In the genomic region with DNA sequence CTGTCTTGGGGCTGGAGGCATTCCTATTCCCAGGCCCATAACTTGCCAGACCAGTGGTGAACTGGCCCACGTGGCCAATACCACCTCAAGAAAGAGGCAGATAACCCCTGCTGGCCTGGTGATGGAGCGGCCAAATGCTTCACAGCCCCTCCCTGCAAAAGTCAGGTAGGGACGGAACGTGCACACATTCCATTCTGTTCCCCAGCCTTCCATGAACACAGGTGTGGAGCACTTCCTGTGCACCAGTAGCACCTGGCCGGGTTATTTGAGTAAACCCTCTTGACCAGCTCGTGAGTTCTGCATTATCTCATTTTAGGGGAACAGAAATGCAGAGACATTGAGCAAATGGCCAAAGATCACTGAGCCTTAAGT, we compare ENCODE assay signal across 22 cellular contexts.
DNase-seq lines count a peak whose midpoint lies in the region; ATAC-seq, FAIRE-seq and TF ChIP-seq lines count a peak whose summit lies in the region.
"Had no signal": no experiment of that assay in that cellular context is flagged by ENCODE, and none has a peak within 500 bp of the region (broad histone marks: within the 10 kb centered on the region; RNA-seq: fewer than 3 reads in every experiment).

No MANE protein-coding gene starts in this region.

- POLR2A ChIA-PET in HepG2 (lab: Yijun Ruan, JAX) = no interaction called here

- no peaks in the 10 kb centered on the region for H3K27me3 Mint-ChIP-seq in stimulated activated naive B cell treated with anti-CD40 and anti-IgM and Interleukin-4, amounts not matched to agents 10 μg/mL and 1 μg/mL and 100 μg/mL, for 72 hours
- H3K27me3 Mint-ChIP-seq: CD4-positive, CD25-positive, alpha-beta regulatory T cell had no signal

- H3K27ac ChIP-seq in HepG2 (ENCODE audit: extremely low read length, insufficient read depth, low read length) (no peak overlapping the region), stomach (peak overlapping the region in 2 of 5 donors; percentile 13 to 38)
- H3K27ac ChIP-seq: SJCRH30 had no signal

- no peaks in the 10 kb centered on the region for H3K27me3 ChIP-seq in HepG2 (ENCODE audit: control insufficient read depth in 1 of 2, insufficient read depth in 2 of 2, low read length in 2 of 2)
- H3K27me3 ChIP-seq in stomach = no peaks in the 10 kb centered on the region
- H3K27me3 ChIP-seq: MG63, SJCRH30 had no signal

- no peaks in the 10 kb centered on the region for H4K20me1 ChIP-seq in HepG2 (ENCODE audit: insufficient read depth, low read length)

- BruUV-seq in HepG2 (replicated peaks; lab: Mats Ljungman, UMichigan) = no TSS peak

- no peak overlapping the region for H2AFZ ChIP-seq in HepG2 (ENCODE audit: low read length)

- H3K9ac ChIP-seq in HepG2 (ENCODE audit: insufficient read depth, low read depth, low read length) = no peak overlapping the region

- peaks cover 45 to 68% of the 10 kb centered on the region in 2 experiments for H3K36me3 ChIP-seq in HepG2 (replicated peaks in 1 of 2; ENCODE audit: control insufficient read depth in 1 of 2, insufficient read depth in 2 of 2, low read length in 2 of 2)
- H3K36me3 ChIP-seq in stomach = peaks cover 0 to 20% (median 15%) of the 10 kb centered on the region in 4 donors
- H3K36me3 ChIP-seq: MG63, SJCRH30 had no signal

- no peaks in the 10 kb centered on the region for H3K36me3 Mint-ChIP-seq in stimulated activated naive B cell treated with anti-CD40 and anti-IgM and Interleukin-4, amounts not matched to agents 10 μg/mL and 1 μg/mL and 100 μg/mL, for 72 hours

- no peak for TF ChIP-seq RAD21 in HepG2 (CRISPR knock-in tag; IDR thresholded peaks at IDR 0.05)

- no peaks in the 10 kb centered on the region for H3K4me1 Mint-ChIP-seq in stimulated activated naive B cell treated with anti-CD40 and anti-IgM and Interleukin-4, amounts not matched to agents 10 μg/mL and 1 μg/mL and 100 μg/mL, for 72 hours

- intact Hi-C loops in HepG2 (cut with micrococcal nuclease; ENCODE audit: unreplicated experiment) (no loop called here), stomach (cut with DNase I; ENCODE audit: low total_unique reads) (no loop called here)

- CTCF ChIA-PET in HepG2 (lab: Yijun Ruan, JAX; ENCODE audit: low intra/inter-chr PET ratio, low total read pairs) = no interaction called here

- H3K4me3 Mint-ChIP-seq in stimulated activated naive B cell treated with anti-CD40 and anti-IgM and Interleukin-4, amounts not matched to agents 10 μg/mL and 1 μg/mL and 100 μg/mL, for 72 hours = no peak overlapping the region
- H3K4me3 Mint-ChIP-seq: CD4-positive, CD25-positive, alpha-beta regulatory T cell had no signal

- WGBS in HepG2 (ENCODE audit: low lambda C conversion rate) = 92% methylated on average over 4 of the region's 6 CpGs
- 30 to 62% (median 44%) methylated on average over 6 of the region's 6 CpGs for WGBS in stomach, 5 donors

- no peaks in the 10 kb centered on the region for H3K79me2 ChIP-seq in HepG2 (ENCODE audit: insufficient read depth, low read length)

- no peaks in the 10 kb centered on the region for H3K9me3 Mint-ChIP-seq in stimulated activated naive B cell treated with anti-CD40 and anti-IgM and Interleukin-4, amounts not matched to agents 10 μg/mL and 1 μg/mL and 100 μg/mL, for 72 hours
- H3K9me3 Mint-ChIP-seq: CD4-positive, CD25-positive, alpha-beta regulatory T cell had no signal

- ATAC-seq in HepG2 = no peak
- ATAC-seq in stimulated activated naive B cell treated with anti-CD40 and anti-IgM and Interleukin-4, amounts not matched to agents 10 μg/mL and 1 μg/mL and 100 μg/mL, for 72 hours (replicated peaks) = no peak

- H3K4me1 ChIP-seq in HepG2 (ENCODE audit: insufficient read depth, low read length) (peaks cover 23% of the 10 kb centered on the region), stomach (peaks cover 11 to 40% (median 34%) of the 10 kb centered on the region in 4 donors)
- H3K4me1 ChIP-seq: SJCRH30 had no signal

- TF ChIP-seq POLR2A in HepG2 (IDR thresholded peaks at IDR 0.05; ENCODE audit: insufficient read depth in 1 of 2, low read depth in 2 of 2, low read length in 2 of 2) (no peak), stomach (IDR thresholded peaks at IDR 0.05) (no peak)

- H3K27ac Mint-ChIP-seq in stimulated activated naive B cell treated with anti-CD40 and anti-IgM and Interleukin-4, amounts not matched to agents 10 μg/mL and 1 μg/mL and 100 μg/mL, for 72 hours = no peak overlapping the region

- no peak for FAIRE-seq in HepG2 (lab: Jason Lieb, UNC)
- FAIRE-seq: G401.6, H54 had no signal

- H3K9me3 ChIP-seq in HepG2 (ENCODE audit: low read length) = no peaks in the 10 kb centered on the region
- H3K9me3 ChIP-seq in stomach = no peaks in the 10 kb centered on the region
- H3K9me3 ChIP-seq: MG63, SJCRH30 had no signal

- TF ChIP-seq CTCF in HepG2 (CRISPR knock-in tag; IDR thresholded peaks at IDR 0.05) (no peak), stomach (IDR thresholded peaks at IDR 0.05) (no peak), GM20000 (IDR thresholded peaks at IDR 0.05; ENCODE audit: extremely low read depth, missing control alignments) (no peak)

- no peak for TF ChIP-seq EP300 in HepG2 (IDR thresholded peaks at IDR 0.05; ENCODE audit: low read depth in 2 of 2, low read length in 2 of 2)
- no peak for TF ChIP-seq EP300 in HepG2 (CRISPR knock-in tag; IDR thresholded peaks at IDR 0.05; ENCODE audit: borderline replicate concordance)
- no peak for TF ChIP-seq EP300 in stomach (IDR thresholded peaks at IDR 0.05)

- in situ Hi-C loops in HepG2 (cut with HindIII; ENCODE audit: extremely low pct_ligation_motif_present, low pct_unique_long_range_greater_than_20kb) = no loop called here

- no peak overlapping the region for H3K4me2 ChIP-seq in HepG2 (ENCODE audit: low read depth, low read length)

- H3K4me3 ChIP-seq in HepG2 (replicated peaks in 1 of 3; ENCODE audit: insufficient read depth in 1 of 3, low read depth in 2 of 3, low read length in 3 of 3) = no peak overlapping the region
- no peak overlapping the region for H3K4me3 ChIP-seq in stomach
- H3K4me3 ChIP-seq: MG63, SJCRH30 had no signal

- DNase-seq in DMS53 (lab: John Stamatoyannopoulos, UW) (peak; percentile 73), NCI-H510A (lab: John Stamatoyannopoulos, UW) (peak; percentile 71), HepG2 (ENCODE audit: low spot score) (no peak), stomach (peak; percentile 47), DMS153 (lab: John Stamatoyannopoulos, UW) (no peak), GM20000 (ENCODE audit: low spot score) (no peak), NCI-H128 (lab: John Stamatoyannopoulos, UW; ENCODE audit: unreplicated experiment) (no peak)
- DNase-seq in stimulated activated naive B cell treated with anti-CD40 and anti-IgM and Interleukin-4, amounts not matched to agents 10 μg/mL and 1 μg/mL and 100 μg/mL, for 72 hours = no peak
- DNase-seq: ACHN; Calu3; CD4-positive, CD25-positive, alpha-beta regulatory T cell; DMS79 treated with DMSO at 0.1 percent for 48 hours; Karpas-422; MG63; NCI-H1092; NCI-H226; NCI-H69; OCI-M1; RPMI8226 had no signal

TF ChIP-seq in HepG2, 621 proteins besides CTCF, POLR2A, EP300 and RAD21:
- TF ChIP-seq ZNF468 (CRISPR knock-in tag; IDR thresholded peaks at IDR 0.05) (no peak), ZNF850 (CRISPR knock-in tag; conservative IDR thresholded peaks at IDR 0.05) (no peak), SRY (CRISPR knock-in tag; IDR thresholded peaks at IDR 0.05) (no peak), AGO2 (optimal IDR thresholded peaks at IDR 0.05; ENCODE audit: low read depth, low read length) (peak; percentile 5)

Comparison
In these comparisons a context has a peak if more than half of its experiments do, and no peak if none do; other contexts are left out.
1. DNase-seq: peak in DMS53 (single experiment), NCI-H510A (single experiment) and stomach (single experiment); none in HepG2 (single experiment), DMS153 (single experiment), stimulated activated naive B cell treated with anti-CD40 and anti-IgM and Interleukin-4, amounts not matched to agents 10 μg/mL and 1 μg/mL and 100 μg/mL, for 72 hours (single experiment), GM20000 (single experiment) and NCI-H128 (single experiment).